Comparison of ENCODE assay signal across 17 cellular contexts in the genomic region with DNA sequence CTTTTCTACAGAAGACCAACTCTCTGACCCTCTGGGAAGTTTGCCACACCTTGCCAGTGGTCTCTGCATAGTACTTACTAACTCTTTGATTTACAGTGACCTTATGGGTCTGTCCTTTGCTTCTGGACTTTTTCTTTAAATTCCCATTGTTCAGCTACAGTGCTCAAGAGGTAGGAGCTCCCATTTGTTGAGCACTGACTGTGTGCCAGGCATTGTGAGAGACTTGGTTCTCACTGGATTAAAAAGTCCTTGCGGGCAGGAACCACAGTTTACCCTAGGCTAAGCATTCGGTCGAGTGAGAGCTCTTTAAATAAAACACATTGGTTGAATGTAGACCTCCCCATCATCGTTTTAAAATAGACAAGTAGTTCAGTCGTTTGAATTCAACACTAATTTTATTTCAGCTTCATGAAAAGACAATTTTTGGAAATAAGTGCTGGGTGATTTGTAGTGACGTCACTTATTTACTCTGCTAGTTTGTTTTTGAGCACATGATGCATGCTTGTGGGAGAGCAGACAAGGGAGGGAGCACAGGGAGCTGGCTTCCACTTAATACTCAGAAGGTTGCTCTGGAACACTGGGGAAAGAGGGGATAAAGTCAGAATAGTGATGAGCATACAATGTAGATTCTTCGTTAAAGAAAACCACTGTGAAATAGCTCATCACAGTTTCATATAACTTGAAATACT. TPM values are rescaled to one million over a fixed set of nuclear protein-coding genes. Genes with fewer than 3 reads are reported as not detected.
DNase-seq lines count a peak whose midpoint lies in the region; ATAC-seq and TF ChIP-seq lines count a peak whose summit lies in the region.
"Had no signal": no experiment of that assay in that cellular context is flagged by ENCODE, and none has a peak within 500 bp of the region (broad histone marks: within the 10 kb centered on the region; RNA-seq: fewer than 3 reads in every experiment).

No MANE protein-coding gene starts in this region.

- H3K4me1 ChIP-seq in heart right ventricle (peaks cover 0 to 62% (median 10%) of the 10 kb centered on the region in 9 donors), thyroid gland (peaks cover 32 to 43% of the 10 kb centered on the region in 2 donors)
- H3K4me1 ChIP-seq: ascending aorta had no signal

- ATAC-seq in heart right ventricle (peak in 7 of 8 donors; percentile 20 to 49 (median 43)), left ventricle myocardium superior (no peak), T-helper 17 cell (no peak), GM19455 (IDR thresholded peaks at IDR 0.05; ENCODE audit: unreplicated experiment) (no peak)
- no peak for ATAC-seq in effector memory CD8-positive, alpha-beta T cell (replicated peaks)
- ATAC-seq: stimulated activated memory B cell treated with anti-CD40 and anti-IgM and Interleukin-4, amounts not matched to agents 10 μg/mL and 1 μg/mL and 100 μg/mL, for 72 hours had no signal

- H3K27ac ChIP-seq in heart right ventricle (peak overlapping the region; percentile 18 to 81 (median 60)), thyroid gland (peak overlapping the region; percentile 37 to 83 (median 46))
- H3K27ac ChIP-seq: HL-60 had no signal

- peaks cover 49% of the 10 kb centered on the region for H3K4me1 Mint-ChIP-seq in T-helper 17 cell
- H3K4me1 Mint-ChIP-seq in activated T-helper 2 cell treated with anti-CD3 and anti-CD28 coated beads, Interferon-gamma antibody, Interleukin-2, Interleukin-4, amounts not matched to agents 10 μg/mL and 5 μg/mL and 100 μg/mL, durations not matched to agents 14 hours and 24 hours and 36 hours (ENCODE audit: low read depth) = peaks cover 29% of the 10 kb centered on the region
- peaks cover 22 to 31% of the 10 kb centered on the region in 2 donors for H3K4me1 Mint-ChIP-seq in effector memory CD8-positive, alpha-beta T cell (ENCODE audit: low read depth in 2 of 2)
- H3K4me1 Mint-ChIP-seq: activated B cell treated with CpG ODN at 0.5 μM for 24 hours; stimulated activated memory B cell treated with anti-CD40 and anti-IgM and Interleukin-4, amounts not matched to agents 10 μg/mL and 1 μg/mL and 100 μg/mL, for 72 hours had no signal

- TF ChIP-seq CTCF in heart right ventricle (IDR thresholded peaks at IDR 0.05) (no peak), thyroid gland (IDR thresholded peaks at IDR 0.05) (no peak)

- H3K9me3 ChIP-seq in heart right ventricle (no peaks in the 10 kb centered on the region), T-helper 17 cell (ENCODE audit: control insufficient read depth, low read length, poor library complexity, severe bottlenecking) (no peaks in the 10 kb centered on the region), thyroid gland (no peaks in the 10 kb centered on the region)
- H3K9me3 ChIP-seq: ascending aorta had no signal

- DNase-seq in heart right ventricle (no peak), left ventricle myocardium superior (no peak), T-helper 17 cell (no peak), medulla oblongata (ENCODE audit: extremely low spot score) (peak; percentile 45), thyroid gland (peak; percentile 12 to 43)
- DNase-seq in activated T-helper 2 cell treated with anti-CD3 and anti-CD28 coated beads, Interferon-gamma antibody, Interleukin-2, Interleukin-4, amounts not matched to agents 10 μg/mL and 5 μg/mL and 100 μg/mL, durations not matched to agents 14 hours and 24 hours and 36 hours (ENCODE audit: low spot score) = no peak
- DNase-seq in effector memory CD8-positive, alpha-beta T cell = no peak
- DNase-seq: activated B cell treated with CpG ODN at 0.5 μM for 24 hours, COR-L47, foreskin fibroblast, NCI-H2029, SIG-M5 had no signal

- H3K4me3 ChIP-seq in heart right ventricle (peak overlapping the region in 5 of 10 donors; percentile 22 to 38 (median 23)), thyroid gland (replicated peaks in 1 of 3) (no peak overlapping the region)
- H3K4me3 ChIP-seq: ascending aorta had no signal

- TF ChIP-seq POLR2A in thyroid gland (IDR thresholded peaks at IDR 0.05) = peak in 1 of 2 donors; percentile 33

- H3K27me3 ChIP-seq in heart right ventricle = no peaks in the 10 kb centered on the region
- no peaks in the 10 kb centered on the region for H3K27me3 ChIP-seq in thyroid gland
- H3K27me3 ChIP-seq: ascending aorta had no signal

- 53 to 72% methylated on average over 7 of the region's 7 CpGs for WGBS in heart right ventricle, 2 donors
- 35 to 39% methylated on average over 7 of the region's 7 CpGs for WGBS in thyroid gland, 2 donors

- intact Hi-C loops in heart right ventricle (cut with DNase I) = loop anchor here in 1 of 10 donors (2.0 kb wide), 1 partner anchor 18 kb away; no protein-coding TSS in a partner anchor
- intact Hi-C loops in left ventricle myocardium superior (cut with micrococcal nuclease) = no loop called here
- intact Hi-C loops in thyroid gland (cut with DNase I) = no loop called here
- intact Hi-C loops in activated T-helper 2 cell treated with anti-CD3 and anti-CD28 coated beads, Interferon-gamma antibody, Interleukin-2, Interleukin-4, amounts not matched to agents 10 μg/mL and 5 μg/mL and 100 μg/mL, durations not matched to agents 14 hours and 24 hours and 36 hours (cut with micrococcal nuclease) = no loop called here

- H3K27ac Mint-ChIP-seq in T-helper 17 cell = peak overlapping the region; percentile 83
- H3K27ac Mint-ChIP-seq in activated T-helper 2 cell treated with anti-CD3 and anti-CD28 coated beads, Interferon-gamma antibody, Interleukin-2, Interleukin-4, amounts not matched to agents 10 μg/mL and 5 μg/mL and 100 μg/mL, durations not matched to agents 14 hours and 24 hours and 36 hours = no peak overlapping the region
- H3K27ac Mint-ChIP-seq in effector memory CD8-positive, alpha-beta T cell = no peak overlapping the region
- H3K27ac Mint-ChIP-seq: activated B cell treated with CpG ODN at 0.5 μM for 24 hours; progenitor cell of endocrine pancreas; stimulated activated memory B cell treated with anti-CD40 and anti-IgM and Interleukin-4, amounts not matched to agents 10 μg/mL and 1 μg/mL and 100 μg/mL, for 72 hours had no signal

- H3K4me3 Mint-ChIP-seq in T-helper 17 cell = no peak overlapping the region
- H3K4me3 Mint-ChIP-seq in activated T-helper 2 cell treated with anti-CD3 and anti-CD28 coated beads, Interferon-gamma antibody, Interleukin-2, Interleukin-4, amounts not matched to agents 10 μg/mL and 5 μg/mL and 100 μg/mL, durations not matched to agents 14 hours and 24 hours and 36 hours (ENCODE audit: low read depth) = no peak overlapping the region
- no peak overlapping the region for H3K4me3 Mint-ChIP-seq in effector memory CD8-positive, alpha-beta T cell
- H3K4me3 Mint-ChIP-seq: activated B cell treated with CpG ODN at 0.5 μM for 24 hours; stimulated activated memory B cell treated with anti-CD40 and anti-IgM and Interleukin-4, amounts not matched to agents 10 μg/mL and 1 μg/mL and 100 μg/mL, for 72 hours had no signal

- H3K9me3 Mint-ChIP-seq in activated T-helper 2 cell treated with anti-CD3 and anti-CD28 coated beads, Interferon-gamma antibody, Interleukin-2, Interleukin-4, amounts not matched to agents 10 μg/mL and 5 μg/mL and 100 μg/mL, durations not matched to agents 14 hours and 24 hours and 36 hours = no peaks in the 10 kb centered on the region
- no peaks in the 10 kb centered on the region for H3K9me3 Mint-ChIP-seq in effector memory CD8-positive, alpha-beta T cell
- H3K9me3 Mint-ChIP-seq: activated B cell treated with CpG ODN at 0.5 μM for 24 hours; stimulated activated memory B cell treated with anti-CD40 and anti-IgM and Interleukin-4, amounts not matched to agents 10 μg/mL and 1 μg/mL and 100 μg/mL, for 72 hours had no signal

- peaks cover 3% of the 10 kb centered on the region for H3K36me3 Mint-ChIP-seq in T-helper 17 cell (ENCODE audit: low read depth)
- no peaks in the 10 kb centered on the region for H3K36me3 Mint-ChIP-seq in activated T-helper 2 cell treated with anti-CD3 and anti-CD28 coated beads, Interferon-gamma antibody, Interleukin-2, Interleukin-4, amounts not matched to agents 10 μg/mL and 5 μg/mL and 100 μg/mL, durations not matched to agents 14 hours and 24 hours and 36 hours (ENCODE audit: low read depth)
- H3K36me3 Mint-ChIP-seq in effector memory CD8-positive, alpha-beta T cell (ENCODE audit: insufficient read depth) = no peaks in the 10 kb centered on the region
- H3K36me3 Mint-ChIP-seq: stimulated activated memory B cell treated with anti-CD40 and anti-IgM and Interleukin-4, amounts not matched to agents 10 μg/mL and 1 μg/mL and 100 μg/mL, for 72 hours had no signal

- no peaks in the 10 kb centered on the region for H3K36me3 ChIP-seq in heart right ventricle
- no peaks in the 10 kb centered on the region for H3K36me3 ChIP-seq in thyroid gland
- H3K36me3 ChIP-seq: ascending aorta had no signal

- no peaks in the 10 kb centered on the region for H3K27me3 Mint-ChIP-seq in T-helper 17 cell
- no peaks in the 10 kb centered on the region for H3K27me3 Mint-ChIP-seq in activated T-helper 2 cell treated with anti-CD3 and anti-CD28 coated beads, Interferon-gamma antibody, Interleukin-2, Interleukin-4, amounts not matched to agents 10 μg/mL and 5 μg/mL and 100 μg/mL, durations not matched to agents 14 hours and 24 hours and 36 hours (ENCODE audit: low read depth)
- H3K27me3 Mint-ChIP-seq in effector memory CD8-positive, alpha-beta T cell = no peaks in the 10 kb centered on the region
- H3K27me3 Mint-ChIP-seq: progenitor cell of endocrine pancreas had no signal

RNA-seq across cellular contexts. Expression of a gene that starts 27.1 kb away (rescaled TPM):
- total RNA-seq in heart right ventricle (10 to 100 TPM in 2 of 10 donors, 1 to 10 TPM in 8; 4.2 to 13.4 (median 6.8) TPM), left ventricle myocardium superior (6.5 TPM), T-helper 17 cell (10 to 100 TPM; 21.3 to 32.3 TPM), thyroid gland (10 to 100 TPM in 3 of 4 donors, 1 to 10 TPM in 1; 9.2 to 18.8 (median 14.8) TPM)
- 1 to 10 TPM; 2.9 to 8.6 TPM for polyA plus RNA-seq in heart right ventricle
- 16.1 and 19.4 TPM in 2 replicates for total RNA-seq in activated T-helper 2 cell treated with anti-CD3 and anti-CD28 coated beads, Interferon-gamma antibody, Interleukin-2, Interleukin-4, amounts not matched to agents 10 μg/mL and 5 μg/mL and 100 μg/mL, durations not matched to agents 14 hours and 24 hours and 36 hours

Comparison
In these comparisons a context has a peak if more than half of its experiments do, and no peak if none do; other contexts are left out.
1. ATAC-seq: peak in heart right ventricle (7 of 8); none in left ventricle myocardium superior (single experiment), T-helper 17 cell (single experiment), GM19455 (single experiment) and effector memory CD8-positive, alpha-beta T cell (single experiment).
2. DNase-seq: peak in medulla oblongata (single experiment) and thyroid gland (2 of 2); none in heart right ventricle (0 of 2), left ventricle myocardium superior (single experiment), T-helper 17 cell (0 of 3), activated T-helper 2 cell treated with anti-CD3 and anti-CD28 coated beads, Interferon-gamma antibody, Interleukin-2, Interleukin-4, amounts not matched to agents 10 μg/mL and 5 μg/mL and 100 μg/mL, durations not matched to agents 14 hours and 24 hours and 36 hours (single experiment) and effector memory CD8-positive, alpha-beta T cell (0 of 3).